ENCODE assay signal across 13 cellular contexts in genomic region chr3:188211476-188211875, GRCh38. TPM values are rescaled to one million over a fixed set of nuclear protein-coding genes. Genes with fewer than 3 reads are reported as not detected.
DNase-seq lines count a peak whose midpoint lies in the region; ATAC-seq and TF ChIP-seq lines count a peak whose summit lies in the region.
"Had no signal": no experiment of that assay in that cellular context is flagged by ENCODE, and none has a peak within 500 bp of the region (broad histone marks: within the 10 kb centered on the region; RNA-seq: fewer than 3 reads in every experiment).

No MANE protein-coding gene starts in this region.

- TF ChIP-seq CTCF in cardiac muscle cell (IDR thresholded peaks at IDR 0.05; ENCODE audit: low read depth, low read length) (no peak), ovary (IDR thresholded peaks at IDR 0.05) (no peak)

- peak overlapping the region; percentile 53 for H3K27ac ChIP-seq in cardiac muscle cell
- H3K27ac ChIP-seq in muscle layer of duodenum (ENCODE audit: low read length), result peak overlapping the region; percentile 83
- H3K27ac ChIP-seq in ovary, result no peak overlapping the region

- no peak for TF ChIP-seq POLR2A in ovary (IDR thresholded peaks at IDR 0.05)

- H3K4me1 ChIP-seq in cardiac muscle cell (ENCODE audit: low read depth) (peaks cover 20% of the 10 kb centered on the region), muscle layer of duodenum (ENCODE audit: control insufficient read depth in 1 of 2, insufficient read depth in 2 of 2, low read length in 2 of 2) (peaks cover 0 to 8% of the 10 kb centered on the region in 2 donors), ovary (ENCODE audit: insufficient read depth) (peaks cover 8% of the 10 kb centered on the region)

- DNase-seq in cardiac muscle cell (ENCODE audit: low read depth in 1 of 2, low spot score in 1 of 2), result no peak
- DNase-seq in left ventricle myocardium superior, result no peak
- DNase-seq in fibroblast of peridontal ligament (ENCODE audit: extremely low read depth), result peak; percentile 70
- no peak for DNase-seq in NCI-H1930 (lab: John Stamatoyannopoulos, UW)
- no peak for DNase-seq in ovary
- no peak for DNase-seq in GM19238 (ENCODE audit: insufficient read length, low spot score)
- DNase-seq: activated CD4-positive, alpha-beta T cell treated with anti-CD3 and anti-CD28 coated beads for 48 hours; DMS153; effector memory CD4-positive, alpha-beta T cell; hippocampal formation; substantia nigra had no signal

- ATAC-seq in left ventricle myocardium superior, result no peak
- ATAC-seq in HG03108 (IDR thresholded peaks at IDR 0.05; ENCODE audit: unreplicated experiment), result no peak

- H3K9me3 ChIP-seq in cardiac muscle cell (ENCODE audit: low read depth) (no peaks in the 10 kb centered on the region), muscle layer of duodenum (ENCODE audit: control insufficient read depth in 1 of 2, low read length in 2 of 2) (no peaks in the 10 kb centered on the region), ovary (no peaks in the 10 kb centered on the region)

- WGBS in ovary, 3 donors, result 79 to 84% (median 83%) methylated on average over 4 of the region's 4 CpGs

- no peaks in the 10 kb centered on the region for H3K36me3 ChIP-seq in cardiac muscle cell
- peaks cover 4 to 11% of the 10 kb centered on the region in 2 donors for H3K36me3 ChIP-seq in muscle layer of duodenum (ENCODE audit: control insufficient read depth in 1 of 2, insufficient read depth in 2 of 2, low read length in 2 of 2)
- H3K36me3 ChIP-seq in ovary, result no peaks in the 10 kb centered on the region

- TF ChIP-seq EP300 in ovary (IDR thresholded peaks at IDR 0.05), result no peak

- H3K4me3 ChIP-seq in cardiac muscle cell, result no peak overlapping the region
- peak overlapping the region in 1 of 2 donors; percentile 34 for H3K4me3 ChIP-seq in muscle layer of duodenum (ENCODE audit: low read depth in 1 of 2, low read length in 2 of 2)
- no peak overlapping the region for H3K4me3 ChIP-seq in ovary

- H3K27me3 ChIP-seq in cardiac muscle cell, result no peaks in the 10 kb centered on the region
- H3K27me3 ChIP-seq in muscle layer of duodenum (ENCODE audit: low read depth, low read length), result no peaks in the 10 kb centered on the region
- no peaks in the 10 kb centered on the region for H3K27me3 ChIP-seq in ovary

- intact Hi-C loops in left ventricle myocardium superior (cut with micrococcal nuclease) (no loop called here), ovary (cut with DNase I) (loop anchor here in 1 of 4 donors (10.0 kb wide), 3 partner anchors 53 to 467 kb away; partner anchors contain the start of genes BCL6 and LPP)

RNA-seq across cellular contexts. Expression of gene LPP, which starts 57.5 kb away (rescaled TPM):
- total RNA-seq in cardiac muscle cell, result 31.6 and 45.2 TPM in 2 replicates
- 21.4 and 37.7 TPM in 2 replicates for polyA plus RNA-seq in cardiac muscle cell
- total RNA-seq in left ventricle myocardium superior, result 109 TPM
- 100 to 1,000 TPM in 5 of 7 donors, 10 to 100 TPM in 2; 80.6 to 280 (median 165) TPM for total RNA-seq in ovary
- 10 to 100 TPM; 15.9 to 52.7 TPM for polyA plus RNA-seq in ovary

Comparison
In these comparisons a context has a peak if more than half of its experiments do, and no peak if none do; other contexts are left out.
1. H3K27ac ChIP-seq: peak in cardiac muscle cell (single experiment) and muscle layer of duodenum (single experiment); none in ovary (0 of 2).